Comparison of ENCODE assay signal across 16 cellular contexts in the genomic region with DNA sequence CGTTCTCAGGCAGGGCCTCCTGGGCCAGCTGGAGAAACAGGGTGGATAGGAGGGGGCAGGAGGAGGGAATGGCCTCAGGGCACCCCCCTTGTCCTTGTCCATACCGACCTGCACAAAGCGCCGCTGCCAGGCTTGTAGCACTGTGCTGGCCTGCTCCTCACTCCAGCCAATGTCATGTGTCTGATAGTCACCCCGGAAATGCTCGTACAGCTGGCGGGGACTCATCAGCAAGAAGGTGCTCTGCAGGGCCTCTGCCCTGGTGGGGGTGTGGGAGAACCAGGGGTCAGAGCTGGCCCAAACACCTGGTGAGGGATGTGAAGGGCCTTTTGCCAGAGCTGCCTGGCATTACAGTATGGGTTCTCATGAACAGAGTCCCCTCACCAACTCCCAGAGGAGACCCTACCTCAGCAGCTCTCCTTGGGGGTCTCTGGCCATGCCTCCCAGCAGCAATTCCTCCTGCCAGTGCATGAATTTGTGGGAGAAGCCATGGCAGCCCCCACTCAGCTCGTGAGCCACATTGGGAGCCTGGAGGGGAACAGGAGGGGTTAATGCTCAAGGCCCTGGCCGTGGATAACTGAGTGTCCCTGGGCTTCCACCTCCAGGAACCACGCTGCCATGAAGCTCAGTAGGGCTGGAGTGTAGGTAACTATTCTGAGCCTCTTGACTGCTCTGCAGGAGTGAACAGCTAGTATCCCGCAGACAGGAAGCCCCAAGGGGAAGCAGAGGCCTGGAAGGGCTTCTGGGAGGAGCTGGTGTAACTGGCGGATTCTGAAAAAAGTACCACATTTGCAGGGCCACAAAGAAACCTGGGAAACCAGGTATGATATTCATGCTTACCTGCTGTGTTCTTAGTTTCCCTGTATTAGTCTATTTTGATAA. TPM values are rescaled to one million over a fixed set of nuclear protein-coding genes. Genes with fewer than 3 reads are reported as not detected.
"Had no signal": no experiment of that assay in that cellular context is flagged by ENCODE, and none has a peak within 500 bp of the region (broad histone marks: within the 10 kb centered on the region; RNA-seq: fewer than 3 reads in every experiment).

No MANE protein-coding gene starts in this region.

- H3K4me3 ChIP-seq: breast epithelium, heart left ventricle, left lung, sigmoid colon, suprapubic skin, upper lobe of right lung had no signal

- H3K27me3 ChIP-seq: breast epithelium, heart left ventricle, left lung, sigmoid colon, suprapubic skin, upper lobe of right lung had no signal

- H3K36me3 ChIP-seq: breast epithelium, heart left ventricle, left lung, suprapubic skin, upper lobe of right lung had no signal

- H3K4me1 ChIP-seq: breast epithelium, sigmoid colon, suprapubic skin had no signal

- H3K9me3 ChIP-seq: breast epithelium, heart left ventricle, left lung, sigmoid colon, suprapubic skin, upper lobe of right lung had no signal

- H3K36me3 Mint-ChIP-seq: activated naive CD8-positive, alpha-beta T cell treated with anti-CD3 and anti-CD28 coated beads for 36 hours; memory B cell had no signal

- ATAC-seq: activated T-cell treated with anti-CD3 and anti-CD28 coated beads, Interleukin-2, amount 50 U/mL, for 4 hours; heart left ventricle; left lung; stimulated activated naive CD8-positive, alpha-beta T cell treated with anti-CD3 and anti-CD28 coated beads, Interleukin-15, Interleukin-2, amounts not matched to agents 100 U/mL and 50 U/mL, for 24 hours; upper lobe of right lung had no signal

- H3K27me3 Mint-ChIP-seq: activated naive CD8-positive, alpha-beta T cell treated with anti-CD3 and anti-CD28 coated beads for 36 hours; memory B cell had no signal

- H3K4me3 Mint-ChIP-seq: activated naive CD8-positive, alpha-beta T cell treated with anti-CD3 and anti-CD28 coated beads for 36 hours; activated T-cell treated with anti-CD3 and anti-CD28 coated beads, Interleukin-2, amount 50 U/mL, for 4 hours; memory B cell; nephron had no signal

- H3K27ac Mint-ChIP-seq: activated naive CD8-positive, alpha-beta T cell treated with anti-CD3 and anti-CD28 coated beads for 36 hours; memory B cell; nephron had no signal

- DNase-seq: activated CD4-positive, alpha-beta T cell treated with anti-CD3 and anti-CD28 coated beads for 1 hour; activated CD4-positive, alpha-beta T cell treated with anti-CD3 and anti-CD28 coated beads, Interleukin-2, amount 50 U/mL, for 48 hours; activated gamma-delta T cell; activated naive CD8-positive, alpha-beta T cell treated with anti-CD3 and anti-CD28 coated beads for 36 hours; activated T-cell treated with anti-CD3 and anti-CD28 coated beads, Interleukin-2, amount 50 U/mL, for 4 hours; sigmoid colon; stimulated activated CD4-positive, alpha-beta T cell treated with anti-CD3 and anti-CD28 coated beads, Interleukin-2, amount 100 ng/mL, for 48 hours; stimulated activated naive CD8-positive, alpha-beta T cell treated with anti-CD3 and anti-CD28 coated beads, Interleukin-15, Interleukin-2, amounts not matched to agents 100 U/mL and 50 U/mL, for 24 hours; upper lobe of right lung had no signal

- H3K27ac ChIP-seq: breast epithelium, heart left ventricle, left lung, sigmoid colon, suprapubic skin, upper lobe of right lung had no signal

- H3K9me3 Mint-ChIP-seq: activated naive CD8-positive, alpha-beta T cell treated with anti-CD3 and anti-CD28 coated beads for 36 hours; activated T-cell treated with anti-CD3 and anti-CD28 coated beads, Interleukin-2, amount 50 U/mL, for 4 hours; memory B cell; nephron had no signal

RNA-seq across cellular contexts. Expression of a gene that starts 22.6 kb away (rescaled TPM):
- total RNA-seq: activated T-cell treated with anti-CD3 and anti-CD28 coated beads, Interleukin-2, amount 50 U/mL, for 4 hours; frontal cortex; suprapubic skin; upper lobe of right lung had no signal

RNA-seq across cellular contexts. Expression of a gene that starts 41.8 kb away (rescaled TPM):
- total RNA-seq: upper lobe of right lung had no signal
